Comparison of ENCODE assay signal across 19 cellular contexts in the genomic region with DNA sequence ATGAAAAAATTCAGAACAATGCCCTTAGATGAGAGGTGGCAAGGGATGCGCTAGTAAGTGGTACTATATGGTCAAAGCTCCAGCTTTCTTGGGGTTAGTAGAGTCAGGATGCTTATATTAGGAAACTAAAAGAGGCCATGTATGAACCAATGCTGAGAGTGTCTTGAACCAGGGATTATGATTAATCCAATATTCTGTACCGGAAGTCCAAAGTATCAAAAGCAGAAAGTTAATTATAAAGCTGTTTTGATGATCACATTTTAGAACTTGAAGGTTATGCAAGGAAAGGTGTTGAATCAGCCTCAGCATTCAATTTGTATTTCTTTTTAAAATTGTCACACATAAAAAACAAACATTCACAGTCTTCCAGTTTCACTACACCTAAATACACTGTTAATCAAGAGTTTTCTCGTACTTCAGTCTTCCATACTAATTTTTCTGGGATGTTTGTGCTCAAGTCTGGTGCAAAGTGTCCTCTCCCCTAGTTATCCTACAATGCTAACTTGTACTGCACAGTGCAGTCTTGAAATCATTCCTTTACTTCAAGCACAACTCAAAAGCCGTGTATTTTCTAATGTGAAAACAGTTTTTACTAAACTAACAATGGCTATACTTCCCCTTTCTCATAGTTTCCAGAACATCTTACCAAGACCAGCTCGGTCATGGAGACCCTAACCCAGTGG.
"Had no signal": no experiment of that assay in that cellular context is flagged by ENCODE, and none has a peak within 500 bp of the region (broad histone marks: within the 10 kb centered on the region; RNA-seq: fewer than 3 reads in every experiment).

No MANE protein-coding gene starts in this region.

- H3K9me3 Mint-ChIP-seq: central memory CD8-positive, alpha-beta T cell; natural killer cell treated with Interleukin-12 subunit alpha and Interleukin-12 subunit beta and Interleukin-15 and Interleukin-18, amount 100 ng/mL, for 72 hours; stimulated activated naive CD8-positive, alpha-beta T cell treated with anti-CD3 and anti-CD28 coated beads, Interleukin-15, Interleukin-2, amounts not matched to agents 100 ng/mL and 50 ng/mL, for 24 hours had no signal

- DNase-seq: activated naive CD8-positive, alpha-beta T cell treated with anti-CD3 and anti-CD28 coated beads for 36 hours; activated T-cell treated with anti-CD3 and anti-CD28 coated beads, Interleukin-2, amount 50 U/mL, for 1 hour; lower lobe of right lung; pancreas; psoas muscle; right cardiac atrium; stimulated activated CD4-positive, alpha-beta T cell treated with anti-CD3 and anti-CD28 coated beads, Interleukin-1b, Interleukin-23, amount 100 ng/mL, for 48 hours; substantia nigra; T-helper 1 cell; T-helper 9 cell; thyroid gland; upper lobe of right lung had no signal

- H3K36me3 ChIP-seq: pancreas, thyroid gland had no signal

- H3K27ac ChIP-seq: coronary artery, epithelial cell of prostate, lower lobe of right lung, neutrophil, pancreas, psoas muscle, thyroid gland, upper lobe of right lung had no signal

- H3K4me1 ChIP-seq: lower lobe of right lung, pancreas, psoas muscle, thyroid gland, upper lobe of right lung had no signal

- H3K36me3 Mint-ChIP-seq: natural killer cell treated with Interleukin-12 subunit alpha and Interleukin-12 subunit beta and Interleukin-15 and Interleukin-18, amount 100 ng/mL, for 72 hours had no signal

- H3K4me1 Mint-ChIP-seq: activated naive CD8-positive, alpha-beta T cell treated with anti-CD3 and anti-CD28 coated beads for 36 hours; central memory CD8-positive, alpha-beta T cell had no signal

- H3K9me3 ChIP-seq: lower lobe of right lung, neutrophil, pancreas, psoas muscle, thyroid gland, upper lobe of right lung had no signal

- H3K4me3 Mint-ChIP-seq: activated naive CD8-positive, alpha-beta T cell treated with anti-CD3 and anti-CD28 coated beads for 36 hours; central memory CD8-positive, alpha-beta T cell; natural killer cell treated with Interleukin-12 subunit alpha and Interleukin-12 subunit beta and Interleukin-15 and Interleukin-18, amount 100 ng/mL, for 72 hours; stimulated activated naive CD8-positive, alpha-beta T cell treated with anti-CD3 and anti-CD28 coated beads, Interleukin-15, Interleukin-2, amounts not matched to agents 100 ng/mL and 50 ng/mL, for 24 hours had no signal

- FAIRE-seq: astrocyte, pancreas had no signal

- ATAC-seq: lower lobe of right lung; natural killer cell treated with Interleukin-12 subunit alpha and Interleukin-12 subunit beta and Interleukin-15 and Interleukin-18, amount 100 ng/mL, for 72 hours; pancreas; psoas muscle; right cardiac atrium; upper lobe of right lung had no signal

- H3K27ac Mint-ChIP-seq: activated naive CD8-positive, alpha-beta T cell treated with anti-CD3 and anti-CD28 coated beads for 36 hours; natural killer cell treated with Interleukin-12 subunit alpha and Interleukin-12 subunit beta and Interleukin-15 and Interleukin-18, amount 100 ng/mL, for 72 hours; stimulated activated naive CD8-positive, alpha-beta T cell treated with anti-CD3 and anti-CD28 coated beads, Interleukin-15, Interleukin-2, amounts not matched to agents 100 ng/mL and 50 ng/mL, for 24 hours had no signal

- H3K4me3 ChIP-seq: coronary artery, lower lobe of right lung, pancreas, psoas muscle, thyroid gland, upper lobe of right lung had no signal

- H3K27me3 ChIP-seq: neutrophil, pancreas, thyroid gland, upper lobe of right lung had no signal

- H3K27me3 Mint-ChIP-seq: activated naive CD8-positive, alpha-beta T cell treated with anti-CD3 and anti-CD28 coated beads for 36 hours; central memory CD8-positive, alpha-beta T cell; natural killer cell treated with Interleukin-12 subunit alpha and Interleukin-12 subunit beta and Interleukin-15 and Interleukin-18, amount 100 ng/mL, for 72 hours; stimulated activated naive CD8-positive, alpha-beta T cell treated with anti-CD3 and anti-CD28 coated beads, Interleukin-15, Interleukin-2, amounts not matched to agents 100 ng/mL and 50 ng/mL, for 24 hours had no signal
